1 cellular context compared by ENCODE assay signal in the genomic region with DNA sequence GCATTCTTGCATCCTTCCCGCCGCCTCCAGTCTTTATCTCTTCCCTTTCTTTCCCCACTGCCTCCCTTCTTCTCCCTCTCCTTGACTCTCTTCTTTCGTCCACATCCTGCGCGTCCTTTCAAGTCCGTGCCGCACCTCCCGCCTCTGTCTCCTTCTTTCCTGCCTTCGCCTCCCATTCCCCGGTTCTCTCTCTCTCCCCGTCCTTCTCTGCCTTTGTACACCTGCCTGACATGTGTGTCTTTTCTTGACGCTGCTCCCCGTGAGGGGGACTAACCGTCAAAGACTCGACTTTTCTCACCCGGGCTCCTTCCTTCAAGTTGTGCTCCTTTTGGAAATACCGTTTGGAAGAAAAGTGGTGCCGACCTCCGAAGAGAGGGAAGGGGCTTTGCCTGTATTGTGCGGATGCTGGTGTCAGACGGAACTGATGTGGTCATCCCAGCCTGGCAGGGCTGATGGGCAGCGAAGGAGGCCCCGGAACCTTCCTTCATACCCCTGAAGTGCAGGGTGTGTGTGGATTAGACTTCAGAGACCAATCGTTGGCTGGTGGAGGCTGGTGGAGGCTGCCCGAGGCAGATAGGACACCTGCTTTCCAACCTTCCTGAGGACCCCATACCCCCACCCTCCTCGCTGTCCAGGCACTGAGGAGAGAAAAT.
TF ChIP-seq lines count a peak whose summit lies in the region.

No MANE protein-coding gene starts in this region.

TF ChIP-seq in K562, 482 proteins besides CTCF, POLR2A, EP300 and RAD21 (continued from another document):
- TF ChIP-seq, protein P1, sequence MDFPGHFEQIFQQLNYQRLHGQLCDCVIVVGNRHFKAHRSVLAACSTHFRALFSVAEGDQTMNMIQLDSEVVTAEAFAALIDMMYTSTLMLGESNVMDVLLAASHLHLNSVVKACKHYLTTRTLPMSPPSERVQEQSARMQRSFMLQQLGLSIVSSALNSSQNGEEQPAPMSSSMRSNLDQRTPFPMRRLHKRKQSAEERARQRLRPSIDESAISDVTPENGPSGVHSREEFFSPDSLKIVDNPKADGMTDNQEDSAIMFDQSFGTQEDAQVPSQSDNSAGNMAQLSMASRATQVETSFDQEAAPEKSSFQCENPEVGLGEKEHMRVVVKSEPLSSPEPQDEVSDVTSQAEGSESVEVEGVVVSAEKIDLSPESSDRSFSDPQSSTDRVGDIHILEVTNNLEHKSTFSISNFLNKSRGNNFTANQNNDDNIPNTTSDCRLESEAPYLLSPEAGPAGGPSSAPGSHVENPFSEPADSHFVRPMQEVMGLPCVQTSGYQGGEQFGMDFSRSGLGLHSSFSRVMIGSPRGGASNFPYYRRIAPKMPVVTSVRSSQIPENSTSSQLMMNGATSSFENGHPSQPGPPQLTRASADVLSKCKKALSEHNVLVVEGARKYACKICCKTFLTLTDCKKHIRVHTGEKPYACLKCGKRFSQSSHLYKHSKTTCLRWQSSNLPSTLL (IDR thresholded peaks at IDR 0.05) = no peak
- TF ChIP-seq, protein P2, sequence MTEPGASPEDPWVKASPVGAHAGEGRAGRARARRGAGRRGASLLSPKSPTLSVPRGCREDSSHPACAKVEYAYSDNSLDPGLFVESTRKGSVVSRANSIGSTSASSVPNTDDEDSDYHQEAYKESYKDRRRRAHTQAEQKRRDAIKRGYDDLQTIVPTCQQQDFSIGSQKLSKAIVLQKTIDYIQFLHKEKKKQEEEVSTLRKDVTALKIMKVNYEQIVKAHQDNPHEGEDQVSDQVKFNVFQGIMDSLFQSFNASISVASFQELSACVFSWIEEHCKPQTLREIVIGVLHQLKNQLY (CRISPR knock-in tag; conservative IDR thresholded peaks at IDR 0.05) = no peak
- TF ChIP-seq, protein P3, sequence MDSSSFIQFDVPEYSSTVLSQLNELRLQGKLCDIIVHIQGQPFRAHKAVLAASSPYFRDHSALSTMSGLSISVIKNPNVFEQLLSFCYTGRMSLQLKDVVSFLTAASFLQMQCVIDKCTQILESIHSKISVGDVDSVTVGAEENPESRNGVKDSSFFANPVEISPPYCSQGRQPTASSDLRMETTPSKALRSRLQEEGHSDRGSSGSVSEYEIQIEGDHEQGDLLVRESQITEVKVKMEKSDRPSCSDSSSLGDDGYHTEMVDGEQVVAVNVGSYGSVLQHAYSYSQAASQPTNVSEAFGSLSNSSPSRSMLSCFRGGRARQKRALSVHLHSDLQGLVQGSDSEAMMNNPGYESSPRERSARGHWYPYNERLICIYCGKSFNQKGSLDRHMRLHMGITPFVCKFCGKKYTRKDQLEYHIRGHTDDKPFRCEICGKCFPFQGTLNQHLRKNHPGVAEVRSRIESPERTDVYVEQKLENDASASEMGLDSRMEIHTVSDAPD (CRISPR knock-in tag; IDR thresholded peaks at IDR 0.05) = no peak
